ENCODE assay signal across 14 cellular contexts in genomic region chr12:112686373-112686772, GRCh38.
A peak's percentile ranks its signal among the peaks of the same experiment; 100 is the strongest.
DNase-seq lines count a peak whose midpoint lies in the region; ATAC-seq and TF ChIP-seq lines count a peak whose summit lies in the region.
"Had no signal": no experiment of that assay in that cellular context is flagged by ENCODE, and none has a peak within 500 bp of the region (broad histone marks: within the 10 kb centered on the region; RNA-seq: fewer than 3 reads in every experiment).

No MANE protein-coding gene starts in this region.

- no peak overlapping the region for H3K4me3 Mint-ChIP-seq in endodermal cell

- H3K9ac ChIP-seq in endodermal cell (ENCODE audit: extremely low read depth, low read length, poor library complexity, severe bottlenecking), result no peak overlapping the region

- H3K27ac Mint-ChIP-seq in endodermal cell, result no peak overlapping the region

- H3K27me3 Mint-ChIP-seq in endodermal cell (ENCODE audit: insufficient read depth), result peaks cover 15% of the 10 kb centered on the region

- H3K36me3 Mint-ChIP-seq in endodermal cell (ENCODE audit: low read depth), result no peaks in the 10 kb centered on the region

- H3K27ac ChIP-seq in endodermal cell (ENCODE audit: low read depth, low read length), result no peak overlapping the region
- H3K27ac ChIP-seq: colonic mucosa, testis had no signal

- peaks cover 6% of the 10 kb centered on the region for H3K27me3 ChIP-seq in endodermal cell (ENCODE audit: control insufficient read depth, insufficient read depth, low read length, poor library complexity, severe bottlenecking)
- H3K27me3 ChIP-seq: colonic mucosa, testis had no signal

- ATAC-seq in GM21447 (IDR thresholded peaks at IDR 0.05; ENCODE audit: unreplicated experiment) (no peak), HG02678 (IDR thresholded peaks at IDR 0.05; ENCODE audit: unreplicated experiment) (no peak)
- ATAC-seq: activated CD4-positive, CD25-positive, alpha-beta regulatory T cell treated with anti-CD3 and anti-CD28 coated beads, Interleukin-2, amount 50 U/mL, for 24 hours had no signal

- DNase-seq in NCI-H2029 (lab: John Stamatoyannopoulos, UW) (peak; percentile 26), NCI-H2029 treated with DMSO at 0.1 percent for 48 hours (lab: John Stamatoyannopoulos, UW) (no peak), NCI-H774 (lab: John Stamatoyannopoulos, UW) (peak; percentile 23), endodermal cell (peak; percentile 22), stromal cell of bone marrow (ENCODE audit: low read depth) (peak; percentile 9), HuH-7.5 (ENCODE audit: low spot score) (no peak)
- DNase-seq: 8988T; activated T-cell treated with anti-CD3 and anti-CD28 coated beads, Interleukin-2, amount 50 U/mL, for 1 hour; colonic mucosa; NCI-H1930; testis had no signal

- WGBS in endodermal cell (ENCODE audit: insufficient coverage in 1 of 2, insufficient read length in 1 of 2), 2 experiments, result 88 to 100% methylated on average over 2 of the region's 2 CpGs

- no peaks in the 10 kb centered on the region for H3K36me3 ChIP-seq in endodermal cell (ENCODE audit: control insufficient read depth, insufficient read depth, low read length)
- H3K36me3 ChIP-seq: colonic mucosa had no signal

- no peak overlapping the region for H3K4me3 ChIP-seq in endodermal cell (ENCODE audit: low read length)
- H3K4me3 ChIP-seq: colonic mucosa, testis had no signal

- no peaks in the 10 kb centered on the region for H3K4me1 ChIP-seq in endodermal cell (ENCODE audit: control insufficient read depth, insufficient read depth, low read length)
- H3K4me1 ChIP-seq: colonic mucosa, testis had no signal

- H3K9me3 ChIP-seq in endodermal cell (ENCODE audit: control insufficient read depth, low read length), result no peaks in the 10 kb centered on the region
- H3K9me3 ChIP-seq: colonic mucosa, testis had no signal

- H3K9me3 Mint-ChIP-seq in endodermal cell, result no peaks in the 10 kb centered on the region

- TF ChIP-seq CTCF in endodermal cell (conservative IDR thresholded peaks at IDR 0.05), result no peak

- H3K4me1 Mint-ChIP-seq in endodermal cell, result no peaks in the 10 kb centered on the region

Comparison
In these comparisons a context has a peak if more than half of its experiments do, and no peak if none do; other contexts are left out.
1. DNase-seq: peak in NCI-H2029 (single experiment), NCI-H774 (single experiment), endodermal cell (single experiment) and stromal cell of bone marrow (single experiment); none in NCI-H2029 treated with DMSO at 0.1 percent for 48 hours (single experiment) and HuH-7.5 (single experiment).